20 cellular contexts compared by ENCODE assay signal in the genomic region with DNA sequence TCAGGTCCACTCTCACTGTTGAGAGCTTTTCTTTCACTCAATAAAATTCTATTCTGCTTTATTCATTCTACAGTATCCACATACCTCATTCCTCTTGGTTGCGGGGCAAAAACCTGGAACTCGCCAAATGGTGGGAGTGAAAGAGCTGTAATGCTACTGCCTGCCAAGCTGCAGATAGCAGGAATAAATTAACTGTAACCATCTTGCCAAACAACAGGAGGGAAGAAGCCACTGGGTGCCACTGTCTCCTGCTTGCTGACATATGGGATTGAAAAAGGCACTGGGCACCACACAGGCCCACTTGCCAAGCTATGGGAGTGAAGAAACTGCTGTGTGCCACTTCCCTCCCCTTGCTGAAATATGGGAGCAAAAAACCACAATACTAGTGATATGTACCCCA.
"Had no signal": no experiment of that assay in that cellular context is flagged by ENCODE, and none has a peak within 500 bp of the region (broad histone marks: within the 10 kb centered on the region; RNA-seq: fewer than 3 reads in every experiment).

No MANE protein-coding gene starts in this region.

- DNase-seq: stimulated activated CD4-positive, alpha-beta T cell treated with anti-CD3 and anti-CD28 coated beads, Interleukin-2, amount 100 ng/mL, for 48 hours; stimulated activated CD4-positive, alpha-beta T cell treated with anti-CD3 and anti-CD28 coated beads, Interleukin-4, amount 100 ng/mL, for 1 hour; stimulated activated CD4-positive, alpha-beta T cell treated with anti-CD3 and anti-CD28 coated beads, Interleukin-4, amount 100 ng/mL, for 24 hours; stimulated activated CD4-positive, alpha-beta T cell treated with anti-CD3 and anti-CD28 coated beads, Interleukin-4, amount 100 ng/mL, for 4 hours; stimulated activated CD8-positive, alpha-beta memory T cell treated with anti-CD3 and anti-CD28 coated beads, Interleukin-4, amount 100 ng/mL, for 48 hours; stimulated activated naive B cell treated with anti-CD40 and anti-IgM and Interleukin-4, amounts not matched to agents 10 μg/mL and 1 μg/mL and 100 μg/mL, for 72 hours; stimulated activated naive CD4-positive, alpha-beta T cell; stimulated activated naive CD4-positive, alpha-beta T cell treated with Interleukin-2 at 50 U/mL for 16 hours; stimulated activated naive CD8-positive, alpha-beta T cell treated with anti-CD3 and anti-CD28 coated beads, Interleukin-15, amount 100 ng/mL, for 72 hours; stimulated activated naive CD8-positive, alpha-beta T cell treated with anti-CD3 and anti-CD28 coated beads, Interleukin-15, Interleukin-2, amounts not matched to agents 100 U/mL and 50 U/mL, for 24 hours; stomach; substantia nigra; testis; thyroid gland; tibial artery; transverse colon; trophoblast cell; upper lobe of left lung; upper lobe of right lung; uterus had no signal
